Comparison of ENCODE assay signal across 1 cellular context in genomic region chr1:109959974-109960744, GRCh38.
A peak's percentile ranks its signal among the peaks of the same experiment; 100 is the strongest.
TF ChIP-seq lines count a peak whose summit lies in the region.

No MANE protein-coding gene starts in this region.

TF ChIP-seq in HEK293, 187 proteins besides CTCF, POLR2A, EP300 and RAD21 (continued from another document and continues in another):
- TF ChIP-seq PRDM10 (tag by site-specific recombination; IDR thresholded peaks at IDR 0.05) (peak; percentile 82), ZBTB6 (tag by site-specific recombination; IDR thresholded peaks at IDR 0.05) (no peak), ZNF48 (tag by site-specific recombination; IDR thresholded peaks at IDR 0.05) (no peak), ZNF433 (tag by site-specific recombination; IDR thresholded peaks at IDR 0.05; ENCODE audit: low read depth) (no peak), ZNF600 (tag by site-specific recombination; IDR thresholded peaks at IDR 0.05) (no peak), KLF1 (tag by site-specific recombination; IDR thresholded peaks at IDR 0.05) (no peak), ZNF398 (tag by site-specific recombination; IDR thresholded peaks at IDR 0.05) (no peak), ZNF555 (tag by site-specific recombination; conservative IDR thresholded peaks at IDR 0.05) (no peak), MZF1 (tag by site-specific recombination; IDR thresholded peaks at IDR 0.05; ENCODE audit: borderline replicate concordance) (no peak), GLI2 (tag by site-specific recombination; IDR thresholded peaks at IDR 0.05; ENCODE audit: borderline replicate concordance, low read depth) (no peak), SETDB1 (IDR thresholded peaks at IDR 0.05; ENCODE audit: insufficient read length, low read length) (no peak), ZNF132 (tag by site-specific recombination; IDR thresholded peaks at IDR 0.05; ENCODE audit: borderline replicate concordance) (no peak), PRDM6 (tag by site-specific recombination; IDR thresholded peaks at IDR 0.05) (no peak), ZNF335 (tag by site-specific recombination; conservative IDR thresholded peaks at IDR 0.05) (peak; percentile 92), ZNF561 (tag by site-specific recombination; IDR thresholded peaks at IDR 0.05; ENCODE audit: borderline replicate concordance) (no peak), MEIS1 (CRISPR knock-in tag; IDR thresholded peaks at IDR 0.05; ENCODE audit: borderline replicate concordance) (no peak), ZNF24 (tag by site-specific recombination; IDR thresholded peaks at IDR 0.05) (no peak), ZNF26 (tag by site-specific recombination; IDR thresholded peaks at IDR 0.05) (no peak), ZSCAN5A (tag by site-specific recombination; IDR thresholded peaks at IDR 0.05) (no peak), ZNF239 (tag by site-specific recombination; IDR thresholded peaks at IDR 0.05) (no peak), ZBTB17 (tag by site-specific recombination; IDR thresholded peaks at IDR 0.05) (peak; percentile 86), ZNF169 (tag by site-specific recombination; IDR thresholded peaks at IDR 0.05) (no peak), ZNF510 (tag by site-specific recombination; IDR thresholded peaks at IDR 0.05; ENCODE audit: insufficient replicate concordance) (no peak), ZNF596 (tag by site-specific recombination; IDR thresholded peaks at IDR 0.05) (no peak), ZNF548 (tag by site-specific recombination; IDR thresholded peaks at IDR 0.05) (no peak), GLIS1 (tag by site-specific recombination; IDR thresholded peaks at IDR 0.05) (peak; percentile 65), ZNF19 (tag by site-specific recombination; IDR thresholded peaks at IDR 0.05; ENCODE audit: low read depth) (no peak), ZNF623 (tag by site-specific recombination; IDR thresholded peaks at IDR 0.05) (no peak), AEBP2 (tag by site-specific recombination; IDR thresholded peaks at IDR 0.05; ENCODE audit: borderline replicate concordance) (no peak), ZNF658 (tag by site-specific recombination; IDR thresholded peaks at IDR 0.05) (no peak), ZNF184 (tag by site-specific recombination; IDR thresholded peaks at IDR 0.05) (no peak), PRDM1 (tag by site-specific recombination; IDR thresholded peaks at IDR 0.05) (peak; percentile 61), ZNF280C (tag by site-specific recombination; IDR thresholded peaks at IDR 0.05) (no peak), IKZF3 (tag by site-specific recombination; IDR thresholded peaks at IDR 0.05) (0 out of 2 replicates have a peak, but pooled peaks have one; percentile 14), ZNF660 (tag by site-specific recombination; IDR thresholded peaks at IDR 0.05) (no peak), ZNF488 (tag by site-specific recombination; IDR thresholded peaks at IDR 0.05) (no peak), ZNF274 (IDR thresholded peaks at IDR 0.05; ENCODE audit: low read length) (no peak), ZNF274 (tag by site-specific recombination; IDR thresholded peaks at IDR 0.05; ENCODE audit: borderline replicate concordance) (no peak), ZNF449 (tag by site-specific recombination; IDR thresholded peaks at IDR 0.05) (no peak), ZBTB7A (tag by site-specific recombination; IDR thresholded peaks at IDR 0.05; ENCODE audit: low read depth) (no peak), ZNF664 (tag by site-specific recombination; IDR thresholded peaks at IDR 0.05) (no peak)
